Comparison of ENCODE assay signal across 9 cellular contexts in genomic region chr1:198641506-198641905, GRCh38. TPM values are rescaled to one million over a fixed set of nuclear protein-coding genes. Genes with fewer than 3 reads are reported as not detected.
DNase-seq lines count a peak whose midpoint lies in the region; ATAC-seq and TF ChIP-seq lines count a peak whose summit lies in the region.
"Had no signal": no experiment of that assay in that cellular context is flagged by ENCODE, and none has a peak within 500 bp of the region (broad histone marks: within the 10 kb centered on the region; RNA-seq: fewer than 3 reads in every experiment).

No MANE protein-coding gene starts in this region.

- no peak for TF ChIP-seq CTCF in activated CD8-positive, alpha-beta T cell treated with anti-CD3 and anti-CD28 coated beads for 36 hours (IDR thresholded peaks at IDR 0.05)

- no peaks in the 10 kb centered on the region for H3K36me3 ChIP-seq in ACC112 (ENCODE audit: insufficient read depth, low read length)
- H3K36me3 ChIP-seq: right lobe of liver had no signal

- DNase-seq in activated CD8-positive, alpha-beta T cell treated with anti-CD3 and anti-CD28 coated beads for 36 hours: peak; percentile 63
- DNase-seq in stimulated activated naive B cell treated with anti-CD40 and anti-IgM and Interleukin-4, amounts not matched to agents 10 μg/mL and 1 μg/mL and 100 μg/mL, for 72 hours: no peak
- DNase-seq in retina (no peak), amniotic stem cell (lab: John Stamatoyannopoulos, UW) (no peak), nucleus accumbens (lab: John Stamatoyannopoulos, UW) (no peak)
- DNase-seq: right lobe of liver had no signal

- peak overlapping the region; percentile 40 for H2AFZ ChIP-seq in ACC112 (ENCODE audit: low read length, unreplicated experiment)

- H3K27me3 ChIP-seq in ACC112 (ENCODE audit: insufficient read depth, low read length): no peaks in the 10 kb centered on the region
- H3K27me3 ChIP-seq: right lobe of liver had no signal

- POLR2A ChIA-PET in activated CD8-positive, alpha-beta T cell treated with anti-CD3 and anti-CD28 coated beads for 36 hours (lab: Charles Lee): interaction anchor here (1.0 to 1.7 kb wide), 4 partner anchors 14 to 41 kb away, joined by 3 to 10 read pairs (median 6); no protein-coding TSS in a partner anchor

- intact Hi-C loops in activated CD8-positive, alpha-beta T cell treated with anti-CD3 and anti-CD28 coated beads for 36 hours (cut with micrococcal nuclease): no loop called here

- no peak overlapping the region for H3K4me3 ChIP-seq in ACC112 (ENCODE audit: low read depth, low read length)

- H3K4me1 Mint-ChIP-seq in activated CD8-positive, alpha-beta T cell treated with anti-CD3 and anti-CD28 coated beads for 36 hours (ENCODE audit: low read depth): peaks cover 29% of the 10 kb centered on the region
- H3K4me1 Mint-ChIP-seq in stimulated activated naive B cell treated with anti-CD40 and anti-IgM and Interleukin-4, amounts not matched to agents 10 μg/mL and 1 μg/mL and 100 μg/mL, for 72 hours: peaks cover 19 to 36% of the 10 kb centered on the region in 2 donors

- H3K27ac ChIP-seq in ACC112 (ENCODE audit: low read depth, low read length): no peak overlapping the region

- peaks cover 9% of the 10 kb centered on the region for H3K4me1 ChIP-seq in ACC112 (ENCODE audit: control insufficient read depth, insufficient read depth, low read length, unreplicated experiment)
- H3K4me1 ChIP-seq: right lobe of liver had no signal

- ATAC-seq in GM19328 (IDR thresholded peaks at IDR 0.05; ENCODE audit: unreplicated experiment): peak; percentile 29
- peak; percentile 54 for ATAC-seq in HG03460 (IDR thresholded peaks at IDR 0.05; ENCODE audit: unreplicated experiment)
- ATAC-seq in activated CD8-positive, alpha-beta T cell treated with anti-CD3 and anti-CD28 coated beads for 36 hours: peak; percentile 73
- peak; percentile 73 to 78 for ATAC-seq in stimulated activated naive B cell treated with anti-CD40 and anti-IgM and Interleukin-4, amounts not matched to agents 10 μg/mL and 1 μg/mL and 100 μg/mL, for 72 hours (replicated peaks)

- H3K27ac Mint-ChIP-seq in activated CD8-positive, alpha-beta T cell treated with anti-CD3 and anti-CD28 coated beads for 36 hours: peak overlapping the region; percentile 97
- peak overlapping the region; percentile 96 for H3K27ac Mint-ChIP-seq in stimulated activated naive B cell treated with anti-CD40 and anti-IgM and Interleukin-4, amounts not matched to agents 10 μg/mL and 1 μg/mL and 100 μg/mL, for 72 hours

- CTCF ChIA-PET in activated CD8-positive, alpha-beta T cell treated with anti-CD3 and anti-CD28 coated beads for 36 hours (lab: Charles Lee): no interaction called here

- no peaks in the 10 kb centered on the region for H3K27me3 Mint-ChIP-seq in activated CD8-positive, alpha-beta T cell treated with anti-CD3 and anti-CD28 coated beads for 36 hours
- H3K27me3 Mint-ChIP-seq in stimulated activated naive B cell treated with anti-CD40 and anti-IgM and Interleukin-4, amounts not matched to agents 10 μg/mL and 1 μg/mL and 100 μg/mL, for 72 hours: no peaks in the 10 kb centered on the region

- H3K36me3 Mint-ChIP-seq in activated CD8-positive, alpha-beta T cell treated with anti-CD3 and anti-CD28 coated beads for 36 hours (ENCODE audit: low read depth): peaks cover 69% of the 10 kb centered on the region
- peaks cover 23 to 34% of the 10 kb centered on the region in 2 donors for H3K36me3 Mint-ChIP-seq in stimulated activated naive B cell treated with anti-CD40 and anti-IgM and Interleukin-4, amounts not matched to agents 10 μg/mL and 1 μg/mL and 100 μg/mL, for 72 hours

- no peaks in the 10 kb centered on the region for H3K9me3 Mint-ChIP-seq in activated CD8-positive, alpha-beta T cell treated with anti-CD3 and anti-CD28 coated beads for 36 hours
- H3K9me3 Mint-ChIP-seq in stimulated activated naive B cell treated with anti-CD40 and anti-IgM and Interleukin-4, amounts not matched to agents 10 μg/mL and 1 μg/mL and 100 μg/mL, for 72 hours: peaks cover 0 to 4% of the 10 kb centered on the region in 2 donors

- peak overlapping the region; percentile 86 for H3K4me3 Mint-ChIP-seq in activated CD8-positive, alpha-beta T cell treated with anti-CD3 and anti-CD28 coated beads for 36 hours
- H3K4me3 Mint-ChIP-seq in stimulated activated naive B cell treated with anti-CD40 and anti-IgM and Interleukin-4, amounts not matched to agents 10 μg/mL and 1 μg/mL and 100 μg/mL, for 72 hours: peak overlapping the region; percentile 85 to 86

- H3K79me2 ChIP-seq in ACC112 (ENCODE audit: control insufficient read depth, insufficient read depth, low read length, unreplicated experiment): no peaks in the 10 kb centered on the region

RNA-seq across cellular contexts. Expression of gene PTPRC, which starts 2.7 kb away (rescaled TPM):
- total RNA-seq in activated CD8-positive, alpha-beta T cell treated with anti-CD3 and anti-CD28 coated beads for 36 hours: 100 to 1,000 TPM; 475 to 499 TPM
